ENCODE assay signal across 20 cellular contexts in the genomic region with DNA sequence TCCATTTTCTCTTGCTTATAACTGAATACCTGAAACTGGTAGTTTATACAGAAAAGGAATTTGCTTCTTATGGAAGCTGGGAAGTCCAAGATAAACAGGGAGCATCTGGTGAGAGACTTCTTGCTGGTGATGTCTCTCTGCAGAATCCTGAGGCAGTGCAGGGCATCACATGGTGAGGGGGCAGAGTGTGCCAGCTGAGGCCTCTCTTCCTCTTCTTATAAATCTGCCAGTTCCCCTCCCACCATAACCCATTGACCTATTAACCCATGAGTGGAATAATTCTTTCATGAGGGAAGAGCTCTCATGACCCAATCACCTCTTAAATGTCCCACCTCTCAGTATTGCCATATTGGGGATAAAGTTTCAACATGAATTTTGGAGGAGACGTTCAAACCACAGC.
DNase-seq lines count a peak whose midpoint lies in the region; ATAC-seq, FAIRE-seq and TF ChIP-seq lines count a peak whose summit lies in the region.
"Had no signal": no experiment of that assay in that cellular context is flagged by ENCODE, and none has a peak within 500 bp of the region (broad histone marks: within the 10 kb centered on the region; RNA-seq: fewer than 3 reads in every experiment).

No MANE protein-coding gene starts in this region.

- peaks cover 0 to 3% (median 0%) of the 10 kb centered on the region in 4 donors for H3K4me1 ChIP-seq in esophagus muscularis mucosa
- no peaks in the 10 kb centered on the region for H3K4me1 ChIP-seq in esophagus squamous epithelium
- no peaks in the 10 kb centered on the region for H3K4me1 ChIP-seq in HepG2 (ENCODE audit: insufficient read depth, low read length)

- BruUV-seq in HepG2 (replicated peaks; lab: Mats Ljungman, UMichigan) = no TSS peak

- peak; percentile 21 for DNase-seq in activated CD4-positive, alpha-beta T cell treated with anti-CD3 and anti-CD28 coated beads, Interleukin-2, amount 10 ng/mL, durations not matched to agents 24 days and 14 days
- DNase-seq in activated CD4-positive, alpha-beta T cell treated with anti-CD3 and anti-CD28 coated beads for 1 hour = no peak
- peak; percentile 42 for DNase-seq in esophagus muscularis mucosa (ENCODE audit: extremely low spot score)
- DNase-seq in pons (ENCODE audit: low spot score) = peak; percentile 42
- no peak for DNase-seq in NCI-H526 (lab: John Stamatoyannopoulos, UW)
- DNase-seq in esophagus squamous epithelium (lab: John Stamatoyannopoulos, UW) = no peak
- no peak for DNase-seq in HepG2 (ENCODE audit: low spot score)
- DNase-seq: C1 segment of cervical spinal cord; CD4-positive, alpha-beta memory T cell; COR-L47; DMS153; DMS79 treated with DMSO at 0.1 percent for 48 hours; GDM1; GOT3; H9 had no signal

- peaks cover 61% of the 10 kb centered on the region for H3K27me3 Mint-ChIP-seq in activated CD4-positive, alpha-beta T cell treated with anti-CD3 and anti-CD28 coated beads, Interleukin-2, amount 10 ng/mL, durations not matched to agents 24 days and 14 days

- H3K9me3 ChIP-seq in esophagus muscularis mucosa = no peaks in the 10 kb centered on the region
- no peaks in the 10 kb centered on the region for H3K9me3 ChIP-seq in esophagus squamous epithelium
- H3K9me3 ChIP-seq in HepG2 (ENCODE audit: low read length) = no peaks in the 10 kb centered on the region

- H3K27ac Mint-ChIP-seq in activated CD4-positive, alpha-beta T cell treated with anti-CD3 and anti-CD28 coated beads, Interleukin-2, amount 10 ng/mL, durations not matched to agents 24 days and 14 days = no peak overlapping the region
- H3K27ac Mint-ChIP-seq: B cell; CD4-positive, alpha-beta memory T cell; H9 had no signal

- H3K4me1 Mint-ChIP-seq in activated CD4-positive, alpha-beta T cell treated with anti-CD3 and anti-CD28 coated beads, Interleukin-2, amount 10 ng/mL, durations not matched to agents 24 days and 14 days = peaks cover 1% of the 10 kb centered on the region
- H3K4me1 Mint-ChIP-seq: B cell; CD4-positive, alpha-beta memory T cell; H9 had no signal

- in situ Hi-C loops in HepG2 (cut with HindIII; ENCODE audit: extremely low pct_ligation_motif_present, low pct_unique_long_range_greater_than_20kb) = no loop called here

- no peaks in the 10 kb centered on the region for H4K20me1 ChIP-seq in HepG2 (ENCODE audit: insufficient read depth, low read length)

- H3K27me3 ChIP-seq in esophagus muscularis mucosa (no peaks in the 10 kb centered on the region), esophagus squamous epithelium (peaks cover 0 to 10% (median 0%) of the 10 kb centered on the region in 4 donors), HepG2 (ENCODE audit: control insufficient read depth in 1 of 2, insufficient read depth in 2 of 2, low read length in 2 of 2) (peaks cover 0 to 3% of the 10 kb centered on the region in 2 experiments; a peak in 1 of 5 replicates)

- ATAC-seq in HepG2 = no peak
- ATAC-seq: K562 had no signal

- no peak overlapping the region for H3K4me3 ChIP-seq in esophagus muscularis mucosa
- H3K4me3 ChIP-seq in esophagus squamous epithelium = no peak overlapping the region
- no peak overlapping the region for H3K4me3 ChIP-seq in HepG2 (replicated peaks in 1 of 3; ENCODE audit: insufficient read depth in 1 of 3, low read depth in 2 of 3, low read length in 3 of 3)
- H3K4me3 ChIP-seq: K562 had no signal

- no peak overlapping the region for H3K4me2 ChIP-seq in HepG2 (ENCODE audit: low read depth, low read length)

- TF ChIP-seq RAD21 in HepG2 (CRISPR knock-in tag; IDR thresholded peaks at IDR 0.05) = no peak

- FAIRE-seq in HepG2 (lab: Jason Lieb, UNC) = no peak
- FAIRE-seq: D721Med, GM19239, K562 had no signal

- intact Hi-C loops in activated CD4-positive, alpha-beta T cell treated with anti-CD3 and anti-CD28 coated beads, Interleukin-2, amount 10 ng/mL, durations not matched to agents 24 days and 14 days (cut with micrococcal nuclease) = no loop called here
- intact Hi-C loops in esophagus muscularis mucosa (cut with DNase I) (no loop called here), esophagus squamous epithelium (cut with DNase I) (no loop called here), HepG2 (cut with micrococcal nuclease; ENCODE audit: unreplicated experiment) (no loop called here)

- H3K4me3 Mint-ChIP-seq in activated CD4-positive, alpha-beta T cell treated with anti-CD3 and anti-CD28 coated beads, Interleukin-2, amount 10 ng/mL, durations not matched to agents 24 days and 14 days = no peak overlapping the region
- H3K4me3 Mint-ChIP-seq: B cell; CD4-positive, alpha-beta memory T cell; H9 had no signal

- POLR2A ChIA-PET in HepG2 (lab: Yijun Ruan, JAX) = no interaction called here

- no peak overlapping the region for H2AFZ ChIP-seq in HepG2 (ENCODE audit: low read length)

- no peaks in the 10 kb centered on the region for H3K36me3 Mint-ChIP-seq in activated CD4-positive, alpha-beta T cell treated with anti-CD3 and anti-CD28 coated beads, Interleukin-2, amount 10 ng/mL, durations not matched to agents 24 days and 14 days (ENCODE audit: low read depth)
- H3K36me3 Mint-ChIP-seq: CD4-positive, alpha-beta memory T cell had no signal

- CTCF ChIA-PET in HepG2 (lab: Yijun Ruan, JAX; ENCODE audit: low intra/inter-chr PET ratio, low total read pairs) = no interaction called here

- H3K36me3 ChIP-seq in esophagus muscularis mucosa (no peaks in the 10 kb centered on the region), esophagus squamous epithelium (no peaks in the 10 kb centered on the region), HepG2 (replicated peaks in 1 of 2; ENCODE audit: control insufficient read depth in 1 of 2, insufficient read depth in 2 of 2, low read length in 2 of 2) (no peaks in the 10 kb centered on the region)

- H3K27ac ChIP-seq in esophagus muscularis mucosa (replicated peaks in 1 of 4) (no peak overlapping the region), esophagus squamous epithelium (no peak overlapping the region), HepG2 (ENCODE audit: extremely low read length, insufficient read depth, low read length) (no peak overlapping the region)
- H3K27ac ChIP-seq: HL-60 had no signal

- no peaks in the 10 kb centered on the region for H3K79me2 ChIP-seq in HepG2 (ENCODE audit: insufficient read depth, low read length)

- no peaks in the 10 kb centered on the region for H3K9me3 Mint-ChIP-seq in activated CD4-positive, alpha-beta T cell treated with anti-CD3 and anti-CD28 coated beads, Interleukin-2, amount 10 ng/mL, durations not matched to agents 24 days and 14 days
- H3K9me3 Mint-ChIP-seq: CD4-positive, alpha-beta memory T cell; H9 had no signal

- 70% methylated on average over 1 of the region's 1 CpG for WGBS in esophagus muscularis mucosa
- 73 to 89% methylated on average over 1 of the region's 1 CpG for WGBS in esophagus squamous epithelium, 2 donors
- 0% methylated on average over 1 of the region's 1 CpG for WGBS in HepG2 (ENCODE audit: low lambda C conversion rate)

- no peak overlapping the region for H3K9ac ChIP-seq in HepG2 (ENCODE audit: insufficient read depth, low read depth, low read length)

- no peak for TF ChIP-seq POLR2A in esophagus muscularis mucosa (IDR thresholded peaks at IDR 0.05; ENCODE audit: low read depth)
- TF ChIP-seq POLR2A in esophagus squamous epithelium (IDR thresholded peaks at IDR 0.05) = no peak
- no peak for TF ChIP-seq POLR2A in HepG2 (IDR thresholded peaks at IDR 0.05; ENCODE audit: insufficient read depth in 1 of 2, low read depth in 2 of 2, low read length in 2 of 2)

- no peak for TF ChIP-seq EP300 in esophagus muscularis mucosa (IDR thresholded peaks at IDR 0.05)
- no peak for TF ChIP-seq EP300 in HepG2 (IDR thresholded peaks at IDR 0.05; ENCODE audit: low read depth in 2 of 2, low read length in 2 of 2)
- TF ChIP-seq EP300 in HepG2 (CRISPR knock-in tag; IDR thresholded peaks at IDR 0.05; ENCODE audit: borderline replicate concordance) = no peak

- no peak for TF ChIP-seq CTCF in esophagus muscularis mucosa (IDR thresholded peaks at IDR 0.05)
- no peak for TF ChIP-seq CTCF in esophagus squamous epithelium (IDR thresholded peaks at IDR 0.05)
- no peak for TF ChIP-seq CTCF in HepG2 (CRISPR knock-in tag; IDR thresholded peaks at IDR 0.05)

TF ChIP-seq in HepG2, 621 proteins besides CTCF, POLR2A, EP300 and RAD21:
- no peak for TF ChIP-seq IKZF1 (IDR thresholded peaks at IDR 0.05)
- TF ChIP-seq, protein P1, sequence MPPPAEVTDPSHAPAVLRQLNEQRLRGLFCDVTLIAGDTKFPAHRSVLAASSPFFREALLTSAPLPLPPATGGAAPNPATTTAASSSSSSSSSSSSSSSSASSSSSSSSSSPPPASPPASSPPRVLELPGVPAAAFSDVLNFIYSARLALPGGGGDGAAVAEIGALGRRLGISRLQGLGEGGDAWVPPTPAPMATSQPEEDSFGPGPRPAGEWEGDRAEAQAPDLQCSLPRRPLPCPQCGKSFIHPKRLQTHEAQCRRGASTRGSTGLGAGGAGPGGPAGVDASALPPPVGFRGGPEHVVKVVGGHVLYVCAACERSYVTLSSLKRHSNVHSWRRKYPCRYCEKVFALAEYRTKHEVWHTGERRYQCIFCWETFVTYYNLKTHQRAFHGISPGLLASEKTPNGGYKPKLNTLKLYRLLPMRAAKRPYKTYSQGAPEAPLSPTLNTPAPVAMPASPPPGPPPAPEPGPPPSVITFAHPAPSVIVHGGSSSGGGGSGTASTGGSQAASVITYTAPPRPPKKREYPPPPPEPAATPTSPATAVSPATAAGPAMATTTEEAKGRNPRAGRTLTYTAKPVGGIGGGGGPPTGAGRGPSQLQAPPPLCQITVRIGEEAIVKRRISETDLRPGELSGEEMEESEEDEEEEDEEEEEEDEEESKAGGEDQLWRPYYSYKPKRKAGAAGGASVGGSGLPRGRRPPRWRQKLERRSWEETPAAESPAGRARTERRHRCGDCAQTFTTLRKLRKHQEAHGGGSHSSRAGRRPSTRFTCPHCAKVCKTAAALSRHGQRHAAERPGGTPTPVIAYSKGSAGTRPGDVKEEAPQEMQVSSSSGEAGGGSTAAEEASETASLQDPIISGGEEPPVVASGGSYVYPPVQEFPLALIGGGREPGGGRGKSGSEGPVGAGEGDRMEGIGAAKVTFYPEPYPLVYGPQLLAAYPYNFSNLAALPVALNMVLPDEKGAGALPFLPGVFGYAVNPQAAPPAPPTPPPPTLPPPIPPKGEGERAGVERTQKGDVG (CRISPR knock-in tag; IDR thresholded peaks at IDR 0.05; ENCODE audit: borderline replicate concordance) = no peak

Comparison
In these comparisons a context has a peak if more than half of its experiments do, and no peak if none do; other contexts are left out.
1. DNase-seq: peak in activated CD4-positive, alpha-beta T cell treated with anti-CD3 and anti-CD28 coated beads, Interleukin-2, amount 10 ng/mL, durations not matched to agents 24 days and 14 days (single experiment), esophagus muscularis mucosa (single experiment) and pons (single experiment); none in activated CD4-positive, alpha-beta T cell treated with anti-CD3 and anti-CD28 coated beads for 1 hour (single experiment), NCI-H526 (0 of 2), esophagus squamous epithelium (single experiment) and HepG2 (single experiment).